8 cellular contexts compared by ENCODE assay signal in genomic region chr20:34516038-34516873, GRCh38. TPM values are rescaled to one million over a fixed set of nuclear protein-coding genes. Genes with fewer than 3 reads are reported as not detected.
DNase-seq lines count a peak whose midpoint lies in the region; ATAC-seq, FAIRE-seq and TF ChIP-seq lines count a peak whose summit lies in the region.

DYNLRB1 (plus strand) TSS chr20:34516422; CDS start chr20:34516459, 37 bp downstream.

- H3K4me1 Mint-ChIP-seq in CD14-positive monocyte, result peaks cover 27% of the 10 kb centered on the region

- H3K4me1 ChIP-seq in HepG2 (ENCODE audit: insufficient read depth, low read length), result peaks cover 65% of the 10 kb centered on the region

- H4K20me1 ChIP-seq in HepG2 (ENCODE audit: insufficient read depth, low read length), result peaks cover 16% of the 10 kb centered on the region

- peaks cover 0 to 2% (median 2%) of the 10 kb centered on the region in 3 donors for H3K27me3 Mint-ChIP-seq in CD14-positive monocyte (ENCODE audit: low read depth in 3 of 3)

- no peaks in the 10 kb centered on the region for H3K9me3 ChIP-seq in HepG2 (ENCODE audit: low read length)

- peak within 1 kb of the TSS; percentile 89 to 98 (median 97) for H3K27ac Mint-ChIP-seq in CD14-positive monocyte

- TF ChIP-seq CTCF in CD14-positive monocyte (IDR thresholded peaks at IDR 0.05) (no peak), HepG2 (CRISPR knock-in tag; IDR thresholded peaks at IDR 0.05) (0 out of 2 replicates have a peak, but pooled peaks have one; percentile 15)

- TSS peak; percentile 66 for BruUV-seq in HepG2 (replicated peaks; lab: Mats Ljungman, UMichigan)

- peak within 1 kb of the TSS; percentile 80 for H3K27ac ChIP-seq in HepG2 (ENCODE audit: extremely low read length, insufficient read depth, low read length)

- in situ Hi-C loops in HepG2 (cut with HindIII; ENCODE audit: extremely low pct_ligation_motif_present, low pct_unique_long_range_greater_than_20kb), result loop anchor here (5.0 kb wide), 1 partner anchor 204 kb away; no protein-coding TSS in a partner anchor

- H3K9me3 Mint-ChIP-seq in CD14-positive monocyte, result peaks cover 0 to 5% (median 0%) of the 10 kb centered on the region in 7 donors

- 1% methylated on average over 51 of the region's 61 CpGs for WGBS in HepG2 (ENCODE audit: low lambda C conversion rate)

- H3K79me2 ChIP-seq in HepG2 (ENCODE audit: insufficient read depth, low read length), result peaks cover 53% of the 10 kb centered on the region

- ATAC-seq in GM19395 (IDR thresholded peaks at IDR 0.05; ENCODE audit: unreplicated experiment), result peak; percentile 71
- peak; percentile 59 for ATAC-seq in HG03571 (IDR thresholded peaks at IDR 0.05; ENCODE audit: unreplicated experiment)
- peak; percentile 91 for ATAC-seq in HepG2

- peak; percentile 55 for TF ChIP-seq RAD21 in HepG2 (CRISPR knock-in tag; IDR thresholded peaks at IDR 0.05)

- intact Hi-C loops in CD14-positive monocyte (cut with micrococcal nuclease) (no loop called here), HepG2 (cut with micrococcal nuclease; ENCODE audit: unreplicated experiment) (loop anchor here (2.0 kb wide), 1 partner anchor 213 kb away; the partner anchor contains the start of gene AHCY)

- H3K27me3 ChIP-seq in HepG2 (ENCODE audit: control insufficient read depth in 1 of 2, insufficient read depth in 2 of 2, low read length in 2 of 2), result no peaks in the 10 kb centered on the region; a peak in 1 of 5 replicates

- peak within 1 kb of the TSS; percentile 84 for H3K4me2 ChIP-seq in HepG2 (ENCODE audit: low read depth, low read length)

- H3K4me3 ChIP-seq in HepG2 (replicated peaks in 1 of 3; ENCODE audit: insufficient read depth in 1 of 3, low read depth in 2 of 3, low read length in 3 of 3), result peak within 1 kb of the TSS; percentile 85 to 89 (median 87)

- DNase-seq in CD14-positive monocyte (ENCODE audit: low spot score) (peak; percentile 96), NCI-H82 (lab: John Stamatoyannopoulos, UW) (peak; percentile 99), dermis blood vessel endothelial cell (peak; percentile 98), HepG2 (ENCODE audit: low spot score) (peak; percentile 98)
- DNase-seq in activated CD4-positive, alpha-beta T cell treated with anti-CD3 and anti-CD28 coated beads, Interleukin-2, amount 50 U/mL, for 48 hours, result peak; percentile 97
- peak; percentile 93 to 97 for DNase-seq in stimulated activated CD4-positive, alpha-beta T cell treated with anti-CD3 and anti-CD28 coated beads, Interleukin-2, amount 100 ng/mL, for 48 hours

- POLR2A ChIA-PET in HepG2 (lab: Yijun Ruan, JAX), result interaction anchor here (0.6 to 3.8 kb wide), 42 partner anchors 9 to 360 kb away, joined by 3 to 57 read pairs (median 4); partner anchors contain the start of genes ACSS2, AHCY, ITCH and PIGU

- H3K9ac ChIP-seq in HepG2 (ENCODE audit: insufficient read depth, low read depth, low read length), result peak within 1 kb of the TSS; percentile 86

- H2AFZ ChIP-seq in HepG2 (ENCODE audit: low read length), result no peak within 1 kb of the TSS

- H3K36me3 Mint-ChIP-seq in CD14-positive monocyte, result peaks cover 9 to 22% of the 10 kb centered on the region in 2 donors

- H3K4me3 Mint-ChIP-seq in CD14-positive monocyte, result peak within 1 kb of the TSS; percentile 97 to 99

- CTCF ChIA-PET in HepG2 (lab: Yijun Ruan, JAX; ENCODE audit: low intra/inter-chr PET ratio, low total read pairs), result no interaction called here

- peak in 1 of 2 experiments; percentile 32; a peak in 2 of 4 replicates for TF ChIP-seq EP300 in HepG2 (IDR thresholded peaks at IDR 0.05; ENCODE audit: low read depth in 2 of 2, low read length in 2 of 2)
- peak; percentile 66 for TF ChIP-seq EP300 in HepG2 (CRISPR knock-in tag; IDR thresholded peaks at IDR 0.05; ENCODE audit: borderline replicate concordance)

- peak; percentile 84 for FAIRE-seq in HepG2 (lab: Jason Lieb, UNC)

- peak; percentile 90 to 99 for TF ChIP-seq POLR2A in HepG2 (IDR thresholded peaks at IDR 0.05; ENCODE audit: insufficient read depth in 1 of 2, low read depth in 2 of 2, low read length in 2 of 2)

- H3K36me3 ChIP-seq in HepG2 (replicated peaks in 1 of 2; ENCODE audit: control insufficient read depth in 1 of 2, insufficient read depth in 2 of 2, low read length in 2 of 2), result peaks cover 0 to 8% of the 10 kb centered on the region in 2 experiments; a peak in 3 of 5 replicates

TF ChIP-seq in HepG2, 621 proteins besides CTCF, POLR2A, EP300 and RAD21 (continues in another document):
- TF ChIP-seq RFX5 (IDR thresholded peaks at IDR 0.05; ENCODE audit: low read depth, low read length) (peak; percentile 29; the same call in 1 of the 2 replicates), ZNF660 (CRISPR knock-in tag; IDR thresholded peaks at IDR 0.05; ENCODE audit: borderline replicate concordance, low read depth) (no peak), MAF1 (CRISPR knock-in tag; IDR thresholded peaks at IDR 0.05; ENCODE audit: borderline replicate concordance) (0 out of 2 replicates have a peak, but pooled peaks have one; percentile 55), TOPORS (CRISPR knock-in tag; IDR thresholded peaks at IDR 0.05) (peak; percentile 91; the same call in 1 of the 2 replicates), ZFP1 (CRISPR knock-in tag; IDR thresholded peaks at IDR 0.05) (peak; percentile 79), ZNF430 (CRISPR knock-in tag; IDR thresholded peaks at IDR 0.05) (peak; percentile 97), ZNF280B (CRISPR knock-in tag; IDR thresholded peaks at IDR 0.05; ENCODE audit: borderline replicate concordance) (no peak; the same call in 1 of the 2 replicates), KDM4B (CRISPR knock-in tag; IDR thresholded peaks at IDR 0.05) (peak; percentile 95), ZSCAN9 (CRISPR knock-in tag; IDR thresholded peaks at IDR 0.05; ENCODE audit: borderline replicate concordance) (peak; percentile 94), MIER2 (CRISPR knock-in tag; IDR thresholded peaks at IDR 0.05) (peak; percentile 59; the same call in 1 of the 2 replicates), ZNF572 (CRISPR knock-in tag; IDR thresholded peaks at IDR 0.05) (peak; percentile 88; the same call in 1 of the 2 replicates), ZNF251 (CRISPR knock-in tag; IDR thresholded peaks at IDR 0.05) (no peak), NAIF1 (CRISPR knock-in tag; IDR thresholded peaks at IDR 0.05; ENCODE audit: borderline replicate concordance) (peak; percentile 93; the same call in 1 of the 2 replicates), ATF7-NPFF (CRISPR knock-in tag; IDR thresholded peaks at IDR 0.05; ENCODE audit: low read depth) (peak; percentile 90)
- TF ChIP-seq, protein P1, sequence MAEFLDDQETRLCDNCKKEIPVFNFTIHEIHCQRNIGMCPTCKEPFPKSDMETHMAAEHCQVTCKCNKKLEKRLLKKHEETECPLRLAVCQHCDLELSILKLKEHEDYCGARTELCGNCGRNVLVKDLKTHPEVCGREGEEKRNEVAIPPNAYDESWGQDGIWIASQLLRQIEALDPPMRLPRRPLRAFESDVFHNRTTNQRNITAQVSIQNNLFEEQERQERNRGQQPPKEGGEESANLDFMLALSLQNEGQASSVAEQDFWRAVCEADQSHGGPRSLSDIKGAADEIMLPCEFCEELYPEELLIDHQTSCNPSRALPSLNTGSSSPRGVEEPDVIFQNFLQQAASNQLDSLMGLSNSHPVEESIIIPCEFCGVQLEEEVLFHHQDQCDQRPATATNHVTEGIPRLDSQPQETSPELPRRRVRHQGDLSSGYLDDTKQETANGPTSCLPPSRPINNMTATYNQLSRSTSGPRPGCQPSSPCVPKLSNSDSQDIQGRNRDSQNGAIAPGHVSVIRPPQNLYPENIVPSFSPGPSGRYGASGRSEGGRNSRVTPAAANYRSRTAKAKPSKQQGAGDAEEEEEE (CRISPR knock-in tag; IDR thresholded peaks at IDR 0.05; ENCODE audit: borderline replicate concordance), result 0 out of 2 replicates have a peak, but pooled peaks have one; percentile 19

RNA-seq across cellular contexts. Expression of gene DYNLRB1, which starts in this region (rescaled TPM):
- polyA plus RNA-seq in CD14-positive monocyte (100 to 1,000 TPM; 148 to 166 TPM), HepG2 (2011; rRNA removed) (244 and 285 TPM in 2 replicates)
- total RNA-seq in dermis blood vessel endothelial cell (29.6 and 36.9 TPM in 2 replicates), HepG2 (2016; rRNA removed; fragmentation: Illumina TruSeq; extraction: Trizol) (140 and 151 TPM in 2 replicates)
- 70.8 and 95.6 TPM in 2 replicates for total RNA-seq in HepG2 (2016; cell fraction: cytosol; rRNA removed; fragmentation: Illumina TruSeq; extraction: Trizol; ENCODE audit: low read depth)
- 132 and 137 TPM in 2 replicates for total RNA-seq in HepG2 (2016; cell fraction: insoluble cytoplasmic fraction; rRNA removed; fragmentation: Illumina TruSeq; extraction: Trizol)
- total RNA-seq in HepG2 (2016; cell fraction: membrane; rRNA removed; fragmentation: Illumina TruSeq; extraction: Trizol), result 86.4 and 104 TPM in 2 replicates
- 52.8 and 64.0 TPM in 2 replicates for total RNA-seq in HepG2 (2016; cell fraction: nucleus; rRNA removed; fragmentation: Illumina TruSeq; extraction: Trizol)
- 208 and 234 TPM in 2 replicates for polyA plus RNA-seq in HepG2 (2011; cell fraction: cytosol; rRNA removed)
- polyA plus RNA-seq in HepG2 (2011; cell fraction: nucleus; rRNA removed), result 71.4 and 86.5 TPM in 2 replicates
- polyA plus RNA-seq in HepG2 (2012), result 331 and 366 TPM in 2 replicates
- polyA plus RNA-seq in HepG2 (2016; cell fraction: cytosol; fragmentation: Illumina TruSeq; extraction: Trizol; ENCODE audit: low read depth), result 170 and 195 TPM in 2 replicates
- 370 and 446 TPM in 2 replicates for polyA plus RNA-seq in HepG2 (2016; cell fraction: insoluble cytoplasmic fraction; fragmentation: Illumina TruSeq; extraction: Trizol; ENCODE audit: low read depth)
- 217 and 229 TPM in 2 replicates for polyA plus RNA-seq in HepG2 (2016; cell fraction: membrane; fragmentation: Illumina TruSeq; extraction: Trizol; ENCODE audit: low read depth)
- 196 and 204 TPM in 2 replicates for polyA plus RNA-seq in HepG2 (2016; cell fraction: nucleus; fragmentation: Illumina TruSeq; extraction: Trizol; ENCODE audit: insufficient read depth, low read depth)
- 201 and 224 TPM in 2 replicates for polyA minus RNA-seq in HepG2 (2011; rRNA and poly(A)+ RNA removed; ENCODE audit: low replicate concordance)
- 65.3 and 87.8 TPM in 2 replicates for polyA minus RNA-seq in HepG2 (2011; cell fraction: cytosol; rRNA and poly(A)+ RNA removed)
- polyA minus RNA-seq in HepG2 (2011; cell fraction: nucleus; rRNA and poly(A)+ RNA removed), result 48.7 and 54.5 TPM in 2 replicates

Comparison
In these comparisons a context has a peak if more than half of its experiments do, and no peak if none do; other contexts are left out.
1. Peak in every context shown above with its lines: DNase-seq, ATAC-seq, H3K4me3 ChIP-seq and H3K27ac ChIP-seq.